8 cellular contexts compared by ENCODE assay signal in genomic region chr11:67504950-67505561, GRCh38. TPM values are rescaled to one million over a fixed set of nuclear protein-coding genes. Genes with fewer than 3 reads are reported as not detected.
A peak's percentile ranks its signal among the peaks of the same experiment; 100 is the strongest.
DNase-seq lines count a peak whose midpoint lies in the region; ATAC-seq, FAIRE-seq and TF ChIP-seq lines count a peak whose summit lies in the region.

TSS of gene PITPNM1 (minus strand) at chr11:67505363. CDS start at chr11:67504180, 1,183 bp downstream.

- peak within 1 kb of the TSS; percentile 67 for H2AFZ ChIP-seq in GM12878 (ENCODE audit: control insufficient read depth, low read depth, low read length)

- peaks cover 32% of the 10 kb centered on the region for H3K79me2 ChIP-seq in GM12878 (ENCODE audit: control insufficient read depth, insufficient read depth, low read length)

- H3K9ac ChIP-seq in ES-I3 (ENCODE audit: low read depth, low read length) (peak within 1 kb of the TSS; percentile 83), GM12878 (ENCODE audit: control insufficient read depth, insufficient read depth, low read length) (peak within 1 kb of the TSS; percentile 73)

- H3K9me3 Mint-ChIP-seq in IgD-negative memory B cell: no peaks in the 10 kb centered on the region

- H3K4me2 ChIP-seq in GM12878 (ENCODE audit: control insufficient read depth, insufficient read depth): peak within 1 kb of the TSS; percentile 99

- intact Hi-C loops in GM12878 (cut with micrococcal nuclease; ENCODE audit: unreplicated experiment): loop anchor here (5.0 kb wide), 2 partner anchors 52 to 72 kb away; no protein-coding TSS in a partner anchor

- no peak for FAIRE-seq in GM12878 (lab: Jason Lieb, UNC)

- no peak for TF ChIP-seq CTCF in GM12878 (IDR thresholded peaks at IDR 0.05 in 2 of 3, conservative IDR thresholded peaks at IDR 0.05 in 1 of 3; ENCODE audit: control insufficient read depth in 2 of 3, extremely low read depth in 1 of 3, insufficient read depth in 1 of 3, low read depth in 3 of 3, low read length in 3 of 3)

- 2% methylated on average over 48 of the region's 58 CpGs for WGBS in GM12878 (ENCODE audit: insufficient coverage, insufficient replicate concordance, low lambda C conversion rate, missing lambda C conversion rate)
- WGBS in iPS DF 6.9 (ENCODE audit: insufficient coverage, insufficient read length): no CpG with 5 or more reads among the region's 58 CpGs

- no TSS peak for BruUV-seq in GM12878 (replicated peaks; lab: Mats Ljungman, UMichigan)

- H3K27ac Mint-ChIP-seq in IgD-negative memory B cell: peak within 1 kb of the TSS; percentile 93 to 98 (median 98)

- SMC1A ChIA-PET in GM12878 (lab: Charles Lee; ENCODE audit: uncharacterized antibody, unreplicated experiment): interaction anchor here (0.6 to 4.3 kb wide), 9 partner anchors 18 to 151 kb away, joined by 3 to 23 read pairs (median 4); partner anchors contain the start of genes PPP1CA, PTPRCAP and RAD9A

- no peak for TF ChIP-seq RAD21 in GM12878 (IDR thresholded peaks at IDR 0.05; ENCODE audit: insufficient read depth, low read depth, low read length)

- peaks cover 5% of the 10 kb centered on the region for H3K36me3 Mint-ChIP-seq in IgD-negative memory B cell

- no peak for TF ChIP-seq EP300 in GM12878 (IDR thresholded peaks at IDR 0.05; ENCODE audit: borderline replicate concordance in 1 of 2, control insufficient read depth in 1 of 2, low read depth in 2 of 2, low read length in 2 of 2)

- peak within 1 kb of the TSS; percentile 88 to 98 (median 94) for H3K4me3 Mint-ChIP-seq in IgD-negative memory B cell

- H3K4me3 ChIP-seq in GM12878 (peak within 1 kb of the TSS; percentile 94), iPS DF 6.9 (ENCODE audit: low read length) (peak within 1 kb of the TSS; percentile 81), skeletal muscle cell (ENCODE audit: low read depth, low read length) (peak within 1 kb of the TSS; percentile 60)

- peak; percentile 68 for TF ChIP-seq POLR2A in GM12878 (IDR thresholded peaks at IDR 0.05; ENCODE audit: low read depth, low read length)

- no peaks in the 10 kb centered on the region for H3K27me3 ChIP-seq in GM12878 (replicated peaks in 1 of 2; ENCODE audit: control insufficient read depth in 2 of 2, insufficient read depth in 2 of 2, low read length in 1 of 2)
- no peaks in the 10 kb centered on the region for H3K27me3 ChIP-seq in iPS DF 6.9 (ENCODE audit: control insufficient read depth, insufficient read depth, low read length)

- H3K4me1 ChIP-seq in ES-I3 (ENCODE audit: insufficient read depth, low read length): peaks cover 7% of the 10 kb centered on the region; the same call in 1 of the 2 replicates
- H3K4me1 ChIP-seq in GM12878 (ENCODE audit: control insufficient read depth, insufficient read depth, low read length): peaks cover 27% of the 10 kb centered on the region
- 0 out of 2 replicates have a peak, but pooled peaks cover 2% of the 10 kb centered on the region for H3K4me1 ChIP-seq in iPS DF 6.9 (ENCODE audit: control insufficient read depth, insufficient read depth, low read length)

- DNase-seq in T-helper 2 cell (peak; percentile 56 to 79 (median 63)), GM12878 (ENCODE audit: low read depth, low spot score) (no peak), iPS DF 6.9 (ENCODE audit: low read depth, low spot score) (no peak), skeletal muscle cell (ENCODE audit: low read depth) (no peak)

- H3K27me3 Mint-ChIP-seq in IgD-negative memory B cell: no peaks in the 10 kb centered on the region

- peak; percentile 54 for ATAC-seq in GM12878
- no peak for ATAC-seq in HG03097 (IDR thresholded peaks at IDR 0.05; ENCODE audit: low FRiP score, unreplicated experiment)
- no peak for ATAC-seq in GM19324 (IDR thresholded peaks at IDR 0.05; ENCODE audit: low FRiP score, unreplicated experiment)

- CTCF ChIA-PET in GM12878 (lab: Yijun Ruan, JAX): interaction anchor here (0.6 to 2.9 kb wide), 14 partner anchors 13 to 159 kb away, joined by 3 to 30 read pairs (median 4); partner anchors contain the start of genes PPP1CA and TBC1D10C

- peaks cover 24 to 32% (median 31%) of the 10 kb centered on the region in 3 donors for H3K4me1 Mint-ChIP-seq in IgD-negative memory B cell

- POLR2A ChIA-PET in GM12878 (lab: Charles Lee): interaction anchor here (0.8 to 2.3 kb wide), 6 partner anchors 20 to 152 kb away, joined by 3 to 14 read pairs (median 4); partner anchors contain the start of genes POLD4, PPP1CA, TBC1D10C and TMEM134

- RAD21 ChIA-PET in GM12878 (lab: Charles Lee; ENCODE audit: unreplicated experiment): interaction anchor here (0.7 to 2.8 kb wide), 18 partner anchors 16 to 153 kb away, joined by 3 to 19 read pairs (median 3); partner anchors contain the start of genes AIP, POLD4, PPP1CA and PTPRCAP

- H3K9me3 ChIP-seq in ES-I3 (ENCODE audit: control insufficient read depth, insufficient read depth, low read length) (no peaks in the 10 kb centered on the region), GM12878 (replicated peaks; ENCODE audit: control insufficient read depth, insufficient read depth, low read length) (no peaks in the 10 kb centered on the region), iPS DF 6.9 (ENCODE audit: control insufficient read depth, insufficient read depth, low read length) (no peaks in the 10 kb centered on the region)

- H3K36me3 ChIP-seq in ES-I3 (ENCODE audit: insufficient read depth, low read length) (no peaks in the 10 kb centered on the region), GM12878 (ENCODE audit: control insufficient read depth in 2 of 2, insufficient read depth in 2 of 2, low read length in 1 of 2) (peaks cover 0 to 3% of the 10 kb centered on the region in 2 experiments; a peak in 2 of 4 replicates), iPS DF 6.9 (ENCODE audit: control insufficient read depth, insufficient read depth, low read length) (no peaks in the 10 kb centered on the region; the same call in 1 of the 2 replicates)

- in situ Hi-C loops in GM12878 (cut with MboI): no loop called here

- no peaks in the 10 kb centered on the region for H4K20me1 ChIP-seq in GM12878 (ENCODE audit: control insufficient read depth, insufficient read depth)

- H3K27ac ChIP-seq in GM12878 (ENCODE audit: control insufficient read depth, insufficient read depth): peak within 1 kb of the TSS; percentile 82
- H3K27ac ChIP-seq in iPS DF 6.9 (ENCODE audit: low read length): no peak within 1 kb of the TSS

TF ChIP-seq in GM12878, 131 proteins besides CTCF, POLR2A, EP300 and RAD21 (continues in another document):
- TF ChIP-seq ZNF592 (IDR thresholded peaks at IDR 0.05) (0 out of 2 replicates have a peak, but pooled peaks have one; percentile 21), HSF1 (IDR thresholded peaks at IDR 0.05; ENCODE audit: low read depth, low read length) (no peak)

RNA-seq across cellular contexts. Expression of gene PITPNM1, which starts in this region (rescaled TPM):
- 40.6 TPM for polyA plus RNA-seq in IgD-negative memory B cell
- 57.2 and 68.9 TPM in 2 replicates for total RNA-seq in GM12878 (2013; cell fraction: nucleolus; rRNA removed)
- 28.3 and 47.4 TPM in 2 replicates for total RNA-seq in GM12878 (2014; rRNA removed)
- total RNA-seq in GM12878 (2014; rRNA removed; fragmentation: Illumina TruSeq; extraction: Trizol): 10.5 and 13.7 TPM in 2 replicates
- total RNA-seq in GM12878 (2021): 56.8 and 60.9 TPM in 2 replicates
- polyA plus RNA-seq in GM12878 (2011; ENCODE audit: low read depth): 17.4 TPM
- 13.7 and 16.9 TPM in 2 replicates for polyA plus RNA-seq in GM12878 (2011; rRNA removed)
- polyA plus RNA-seq in GM12878 (2011; cell fraction: cytosol; rRNA removed): 18.3 and 31.5 TPM in 2 replicates
- polyA plus RNA-seq in GM12878 (2011; cell fraction: nucleus; rRNA removed): 105 and 147 TPM in 2 replicates
- 26.5 and 30.4 TPM in 2 replicates for polyA plus RNA-seq in GM12878 (2012)
- polyA plus RNA-seq in GM12878 (2014; fragmentation: Illumina TruSeq; extraction: Trizol): 5.8 and 16.1 TPM in 2 replicates
- under 1 TPM; 0.11 to 0.49 TPM for polyA plus RNA-seq in GM12878 (2014; fragmentation: Nextera tagmentation; extraction: Ambion mirVana)
- polyA plus RNA-seq in GM12878 (2014; rRNA removed): 43.7 and 46.0 TPM in 2 replicates
- 10 to 100 TPM; 15.6 to 19.5 TPM for polyA plus RNA-seq in GM12878 (2016; fragmentation: Nextera tagmentation; extraction: Ambion mirVana)
- 11.9 and 25.0 TPM in 2 replicates for polyA minus RNA-seq in GM12878 (2011; rRNA and poly(A)+ RNA removed)
- polyA minus RNA-seq in GM12878 (2011; cell fraction: cytosol; rRNA and poly(A)+ RNA removed): 11.5 and 19.1 TPM in 2 replicates
- 14.1 and 28.2 TPM in 2 replicates for polyA minus RNA-seq in GM12878 (2011; cell fraction: nucleus; rRNA and poly(A)+ RNA removed)

Comparison
In these comparisons a context has a peak if more than half of its experiments do, and no peak if none do; other contexts are left out.
1. DNase-seq: peak in T-helper 2 cell (5 of 5); none in GM12878 (single experiment), iPS DF 6.9 (single experiment) and skeletal muscle cell (single experiment).
2. Peak in every context shown above with its lines, with median percentiles within 50 percentile points of each other: H3K4me3 ChIP-seq.